ENCODE assay signal across 10 cellular contexts in the genomic region with DNA sequence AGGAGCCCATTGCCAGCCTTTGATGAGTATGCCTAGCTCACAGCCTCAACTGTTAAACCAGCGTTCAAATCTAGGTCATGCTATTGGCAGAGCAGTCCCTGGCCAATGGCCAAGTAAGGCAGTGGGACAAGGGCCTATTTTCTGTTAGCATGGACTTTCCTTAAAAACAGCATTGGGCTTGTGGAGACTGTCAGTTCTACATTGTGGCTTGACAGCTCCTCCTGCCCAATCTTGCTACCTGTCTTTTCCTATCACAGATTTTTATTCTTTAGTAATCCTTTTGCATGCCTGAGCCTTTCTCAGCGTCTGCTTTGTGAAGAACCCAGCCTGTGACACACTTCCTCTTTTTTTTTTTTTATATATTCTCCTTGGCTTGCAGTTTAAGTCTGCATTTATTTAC. TPM values are rescaled to one million over a fixed set of nuclear protein-coding genes. Genes with fewer than 3 reads are reported as not detected.
DNase-seq lines count a peak whose midpoint lies in the region; ATAC-seq and TF ChIP-seq lines count a peak whose summit lies in the region.
"Had no signal": no experiment of that assay in that cellular context is flagged by ENCODE, and none has a peak within 500 bp of the region (broad histone marks: within the 10 kb centered on the region; RNA-seq: fewer than 3 reads in every experiment).

No MANE protein-coding gene starts in this region.

- ATAC-seq in GM19035 (IDR thresholded peaks at IDR 0.05; ENCODE audit: unreplicated experiment): no peak

- no peak overlapping the region for H3K4me3 ChIP-seq in NB4 (ENCODE audit: low read depth, low read length)
- H3K4me3 ChIP-seq in choroid plexus epithelial cell (ENCODE audit: low read depth, low read length): no peak overlapping the region
- no peak overlapping the region for H3K4me3 ChIP-seq in lower leg skin (ENCODE audit: low read depth, poor library complexity, severe bottlenecking)
- H3K4me3 ChIP-seq in hepatocyte: no peak overlapping the region
- H3K4me3 ChIP-seq: ascending aorta had no signal

- H2AFZ ChIP-seq in hepatocyte: no peak overlapping the region

- H3K4me1 Mint-ChIP-seq in osteocyte (ENCODE audit: unreplicated experiment): peaks cover 4% of the 10 kb centered on the region

- no peaks in the 10 kb centered on the region for H4K20me1 ChIP-seq in hepatocyte (ENCODE audit: insufficient read depth, poor library complexity, severe bottlenecking)

- 15 to 39% methylated on average over 2 of the region's 2 CpGs for WGBS in lower leg skin, 2 donors
- WGBS in hepatocyte (ENCODE audit: low lambda C conversion rate, missing lambda C conversion rate): 94% methylated on average over 2 of the region's 2 CpGs

- no peaks in the 10 kb centered on the region for H3K27me3 Mint-ChIP-seq in osteocyte (ENCODE audit: unreplicated experiment)

- no peaks in the 10 kb centered on the region for H3K36me3 ChIP-seq in hepatocyte (replicated peaks; ENCODE audit: insufficient read depth, low read depth)

- H3K4me2 ChIP-seq in hepatocyte: no peak overlapping the region

- no peaks in the 10 kb centered on the region for H3K27me3 ChIP-seq in hepatocyte
- H3K27me3 ChIP-seq: ascending aorta had no signal

- no peak overlapping the region for H3K27ac Mint-ChIP-seq in osteocyte (ENCODE audit: unreplicated experiment)

- DNase-seq in AML-193 (lab: John Stamatoyannopoulos, UW): peak; percentile 36 to 39
- peak; percentile 49 for DNase-seq in NB4 (ENCODE audit: low read depth)
- peak; percentile 47 for DNase-seq in choroid plexus epithelial cell (ENCODE audit: low read depth)
- peak; percentile 42 to 88 for DNase-seq in lower leg skin (ENCODE audit: low spot score in 2 of 2)
- no peak for DNase-seq in osteocyte (ENCODE audit: extremely low spot score, unreplicated experiment)
- no peak for DNase-seq in COR-L47 (lab: John Stamatoyannopoulos, UW)
- DNase-seq in hepatocyte (ENCODE audit: low spot score): no peak
- DNase-seq: DMS53 had no signal

- H3K9me3 ChIP-seq in hepatocyte (ENCODE audit: low read depth): no peaks in the 10 kb centered on the region

- TF ChIP-seq CTCF in NB4 (IDR thresholded peaks at IDR 0.05; ENCODE audit: low read depth, low read length) (no peak), choroid plexus epithelial cell (conservative IDR thresholded peaks at IDR 0.05; ENCODE audit: low read depth, low read length) (no peak), lower leg skin (IDR thresholded peaks at IDR 0.05) (no peak), osteocyte (IDR thresholded peaks at IDR 0.05) (no peak), hepatocyte (IDR thresholded peaks at IDR 0.05; ENCODE audit: poor library complexity) (no peak)

- intact Hi-C loops in lower leg skin (cut with DNase I; ENCODE audit: low total_unique reads): no loop called here

- TF ChIP-seq POLR2A in NB4 (IDR thresholded peaks at IDR 0.05; ENCODE audit: extremely low read depth, insufficient read length) (no peak), lower leg skin (IDR thresholded peaks at IDR 0.05) (no peak)

- H3K36me3 Mint-ChIP-seq in osteocyte (ENCODE audit: unreplicated experiment): peaks cover 51% of the 10 kb centered on the region

- H3K79me2 ChIP-seq in hepatocyte: no peaks in the 10 kb centered on the region

- H3K27ac ChIP-seq in hepatocyte: no peak overlapping the region
- H3K27ac ChIP-seq: ascending aorta had no signal

- no peaks in the 10 kb centered on the region for H3K4me1 ChIP-seq in hepatocyte (ENCODE audit: insufficient read depth)
- H3K4me1 ChIP-seq: ascending aorta had no signal

- no peaks in the 10 kb centered on the region for H3K9me2 ChIP-seq in hepatocyte (replicated peaks; ENCODE audit: insufficient read depth)

- H3K9me3 Mint-ChIP-seq in osteocyte (ENCODE audit: unreplicated experiment): peaks cover 5% of the 10 kb centered on the region

- no peak overlapping the region for H3K4me3 Mint-ChIP-seq in osteocyte (ENCODE audit: unreplicated experiment)

RNA-seq across cellular contexts. Expression of a gene that starts 56.4 kb away (rescaled TPM):
- total RNA-seq in lower leg skin (10 to 100 TPM; 37.3 to 77.8 (median 38.5) TPM), osteocyte (39.2 and 43.0 TPM in 2 replicates), hepatocyte (22.7 and 24.6 TPM in 2 replicates)
- polyA plus RNA-seq in hepatocyte: 16.7 and 19.8 TPM in 2 replicates

Comparison
In these comparisons a context has a peak if more than half of its experiments do, and no peak if none do; other contexts are left out.
1. DNase-seq: peak in AML-193 (2 of 2), NB4 (single experiment), choroid plexus epithelial cell (single experiment) and lower leg skin (2 of 2); none in osteocyte (single experiment), COR-L47 (single experiment) and hepatocyte (single experiment).